11 cellular contexts compared by ENCODE assay signal in the genomic region with DNA sequence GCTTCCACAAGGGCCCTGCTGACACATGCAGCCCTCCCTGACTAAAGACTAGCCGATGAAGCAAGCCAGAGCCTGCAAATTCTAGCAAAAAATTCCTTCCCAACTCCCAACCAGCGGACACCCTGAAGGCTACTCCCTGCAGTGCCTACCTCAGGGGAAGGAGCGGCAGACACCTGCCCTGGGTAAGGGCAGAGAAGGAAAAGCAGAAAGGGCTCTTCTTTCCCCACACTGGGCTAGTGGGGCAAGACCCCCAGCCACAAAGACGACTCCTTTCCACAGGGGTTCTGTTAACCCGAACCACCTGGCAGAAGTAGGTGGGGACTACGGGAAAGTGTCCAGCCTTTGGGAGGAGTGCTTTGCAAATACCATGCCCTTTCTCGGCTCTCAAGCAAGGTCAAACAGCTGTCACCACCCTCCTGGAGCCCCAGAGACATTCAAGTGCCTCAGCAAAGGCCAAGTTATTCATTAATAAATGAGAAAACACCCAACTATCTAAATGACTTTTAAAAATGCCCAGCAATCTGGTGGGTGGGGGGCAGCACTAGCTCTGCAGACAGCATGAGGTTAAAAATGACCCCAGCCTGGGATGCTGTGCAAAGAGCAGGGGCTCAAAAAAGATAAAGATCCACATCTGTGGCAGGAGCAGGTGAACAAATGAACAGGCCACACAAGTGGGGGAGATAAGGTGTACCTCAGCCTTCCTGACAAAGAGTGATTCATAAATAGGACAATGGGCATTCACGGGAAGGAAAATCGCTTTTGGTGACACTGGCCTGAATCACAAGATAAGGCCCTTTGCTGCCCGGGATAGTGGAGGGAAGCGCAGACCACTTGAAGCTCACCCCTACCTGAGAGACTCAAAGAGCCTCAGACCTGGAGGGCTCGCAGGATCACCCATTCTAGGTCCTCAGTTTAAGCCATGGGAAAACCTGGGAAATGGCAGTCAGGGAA. TPM values are rescaled to one million over a fixed set of nuclear protein-coding genes. Genes with fewer than 3 reads are reported as not detected.
DNase-seq lines count a peak whose midpoint lies in the region; ATAC-seq, FAIRE-seq and TF ChIP-seq lines count a peak whose summit lies in the region.
"Had no signal": no experiment of that assay in that cellular context is flagged by ENCODE, and none has a peak within 500 bp of the region (broad histone marks: within the 10 kb centered on the region; RNA-seq: fewer than 3 reads in every experiment).

No MANE protein-coding gene starts in this region.

- peak overlapping the region; percentile 71 for H3K4me2 ChIP-seq in HepG2 (ENCODE audit: low read depth, low read length)

- peak; percentile 98 for FAIRE-seq in HepG2 (lab: Jason Lieb, UNC)
- FAIRE-seq: A204.1 had no signal

- H3K27me3 Mint-ChIP-seq in type B pancreatic cell: no peaks in the 10 kb centered on the region

- H3K4me3 ChIP-seq in HepG2 (replicated peaks in 1 of 3; ENCODE audit: insufficient read depth in 1 of 3, low read depth in 2 of 3, low read length in 3 of 3): peak overlapping the region in 2 of 3 experiments; percentile 1 to 27; a peak in 2 of 6 replicates

- peaks cover 9% of the 10 kb centered on the region for H3K9me3 Mint-ChIP-seq in type B pancreatic cell
- H3K9me3 Mint-ChIP-seq: neural crest cell had no signal

- no peak overlapping the region for H2AFZ ChIP-seq in HepG2 (ENCODE audit: low read length)

- peak overlapping the region; percentile 10 for H3K27ac ChIP-seq in caudate nucleus (ENCODE audit: low read depth, low read length)
- peak overlapping the region; percentile 73 for H3K27ac ChIP-seq in HepG2 (ENCODE audit: extremely low read length, insufficient read depth, low read length)

- H4K20me1 ChIP-seq in HepG2 (ENCODE audit: insufficient read depth, low read length): peaks cover 25% of the 10 kb centered on the region

- peak overlapping the region; percentile 97 for H3K27ac Mint-ChIP-seq in type B pancreatic cell

- POLR2A ChIA-PET in HepG2 (lab: Yijun Ruan, JAX): interaction anchor here (1.1 to 2.1 kb wide), 7 partner anchors 8 to 39 kb away, joined by 4 to 16 read pairs (median 6); a partner anchor contains a TSS

- WGBS in HepG2 (ENCODE audit: low lambda C conversion rate): 9% methylated on average over 9 of the region's 12 CpGs

- in situ Hi-C loops in HepG2 (cut with HindIII; ENCODE audit: extremely low pct_ligation_motif_present, low pct_unique_long_range_greater_than_20kb): no loop called here

- no peak for TF ChIP-seq RAD21 in HepG2 (CRISPR knock-in tag; IDR thresholded peaks at IDR 0.05)

- ATAC-seq in HepG2: peak; percentile 64

- H3K79me2 ChIP-seq in HepG2 (ENCODE audit: insufficient read depth, low read length): peaks cover 75% of the 10 kb centered on the region

- peaks cover 6 to 42% of the 10 kb centered on the region in 2 experiments for H3K36me3 ChIP-seq in HepG2 (replicated peaks in 1 of 2; ENCODE audit: control insufficient read depth in 1 of 2, insufficient read depth in 2 of 2, low read length in 2 of 2)

- no peaks in the 10 kb centered on the region for H3K9me3 ChIP-seq in HepG2 (ENCODE audit: low read length)

- H3K4me1 ChIP-seq in HepG2 (ENCODE audit: insufficient read depth, low read length): peaks cover 100% of the 10 kb centered on the region

- TF ChIP-seq CTCF in HepG2 (CRISPR knock-in tag; IDR thresholded peaks at IDR 0.05) (0 out of 2 replicates have a peak, but pooled peaks have one; percentile 14), type B pancreatic cell (conservative IDR thresholded peaks at IDR 0.05) (no peak)

- H3K4me1 Mint-ChIP-seq in type B pancreatic cell (ENCODE audit: unreplicated experiment): peaks cover 72% of the 10 kb centered on the region

- H3K36me3 Mint-ChIP-seq in type B pancreatic cell: peaks cover 42% of the 10 kb centered on the region

- no peaks in the 10 kb centered on the region for H3K27me3 ChIP-seq in HepG2 (ENCODE audit: control insufficient read depth in 1 of 2, insufficient read depth in 2 of 2, low read length in 2 of 2)

- CTCF ChIA-PET in HepG2 (lab: Yijun Ruan, JAX; ENCODE audit: low intra/inter-chr PET ratio, low total read pairs): no interaction called here

- H3K9ac ChIP-seq in HepG2 (ENCODE audit: insufficient read depth, low read depth, low read length): peak overlapping the region; percentile 59

- no TSS peak for BruUV-seq in HepG2 (replicated peaks; lab: Mats Ljungman, UMichigan)

- TF ChIP-seq POLR2A in HepG2 (IDR thresholded peaks at IDR 0.05; ENCODE audit: insufficient read depth in 1 of 2, low read depth in 2 of 2, low read length in 2 of 2): no peak

- TF ChIP-seq EP300 in HepG2 (IDR thresholded peaks at IDR 0.05; ENCODE audit: low read depth in 2 of 2, low read length in 2 of 2): peak in 1 of 2 experiments; percentile 69; a peak in 2 of 4 replicates
- peak; percentile 72 for TF ChIP-seq EP300 in HepG2 (CRISPR knock-in tag; IDR thresholded peaks at IDR 0.05; ENCODE audit: borderline replicate concordance)

- peak; percentile 44 for DNase-seq in NCI-H2029 (lab: John Stamatoyannopoulos, UW)
- no peak for DNase-seq in NCI-H2029 treated with DMSO at 0.1 percent for 48 hours (lab: John Stamatoyannopoulos, UW)
- DNase-seq in caudate nucleus (lab: John Stamatoyannopoulos, UW): no peak
- DNase-seq in HepG2 (ENCODE audit: low spot score): peak; percentile 94
- no peak for DNase-seq in type B pancreatic cell (ENCODE audit: extremely low spot score, unreplicated experiment)
- no peak for DNase-seq in iPS-NIHi7 (ENCODE audit: extremely low spot score)
- DNase-seq in cerebellar cortex (ENCODE audit: low spot score): no peak
- no peak for DNase-seq in NCI-H2227 (lab: John Stamatoyannopoulos, UW; ENCODE audit: unreplicated experiment)
- DNase-seq: effector CD4-positive, alpha-beta T cell had no signal

- intact Hi-C loops in HepG2 (cut with micrococcal nuclease; ENCODE audit: unreplicated experiment): loop anchor here (1.0 kb wide), 1 partner anchor 27 kb away; no protein-coding TSS in a partner anchor

- H3K4me3 Mint-ChIP-seq in type B pancreatic cell: peak overlapping the region; percentile 65
- H3K4me3 Mint-ChIP-seq: neural crest cell had no signal

TF ChIP-seq in HepG2, 621 proteins besides CTCF, POLR2A, EP300 and RAD21 (continues in another document):
- TF ChIP-seq MTF2 (CRISPR knock-in tag; IDR thresholded peaks at IDR 0.05; ENCODE audit: borderline replicate concordance) (no peak), ZBTB20 (CRISPR knock-in tag; IDR thresholded peaks at IDR 0.05; ENCODE audit: borderline replicate concordance, low read depth) (no peak)

RNA-seq across cellular contexts. Expression of a gene that starts 33.0 kb away (rescaled TPM):
- total RNA-seq in HepG2 (2016; rRNA removed; fragmentation: Illumina TruSeq; extraction: Trizol) (49.5 and 55.2 TPM in 2 replicates), type B pancreatic cell (ENCODE audit: low replicate concordance) (46.7 and 49.7 TPM in 2 replicates)
- 28.7 and 32.4 TPM in 2 replicates for total RNA-seq in HepG2 (2016; cell fraction: cytosol; rRNA removed; fragmentation: Illumina TruSeq; extraction: Trizol; ENCODE audit: low read depth)
- total RNA-seq in HepG2 (2016; cell fraction: insoluble cytoplasmic fraction; rRNA removed; fragmentation: Illumina TruSeq; extraction: Trizol): 52.2 and 56.9 TPM in 2 replicates
- total RNA-seq in HepG2 (2016; cell fraction: membrane; rRNA removed; fragmentation: Illumina TruSeq; extraction: Trizol): 27.1 and 29.7 TPM in 2 replicates
- total RNA-seq in HepG2 (2016; cell fraction: nucleus; rRNA removed; fragmentation: Illumina TruSeq; extraction: Trizol): 28.6 and 32.0 TPM in 2 replicates
- polyA plus RNA-seq in HepG2 (2011; rRNA removed): 28.9 and 30.1 TPM in 2 replicates
- 32.7 and 35.6 TPM in 2 replicates for polyA plus RNA-seq in HepG2 (2011; cell fraction: cytosol; rRNA removed)
- polyA plus RNA-seq in HepG2 (2011; cell fraction: nucleus; rRNA removed): 40.0 and 40.6 TPM in 2 replicates
- polyA plus RNA-seq in HepG2 (2012): 26.3 and 31.7 TPM in 2 replicates
- 14.7 and 15.4 TPM in 2 replicates for polyA plus RNA-seq in HepG2 (2016; cell fraction: cytosol; fragmentation: Illumina TruSeq; extraction: Trizol; ENCODE audit: low read depth)
- polyA plus RNA-seq in HepG2 (2016; cell fraction: insoluble cytoplasmic fraction; fragmentation: Illumina TruSeq; extraction: Trizol; ENCODE audit: low read depth): 73.4 and 79.9 TPM in 2 replicates
- polyA plus RNA-seq in HepG2 (2016; cell fraction: membrane; fragmentation: Illumina TruSeq; extraction: Trizol; ENCODE audit: low read depth): 18.7 and 18.8 TPM in 2 replicates
- polyA plus RNA-seq in HepG2 (2016; cell fraction: nucleus; fragmentation: Illumina TruSeq; extraction: Trizol; ENCODE audit: insufficient read depth, low read depth): 55.2 TPM in 2 replicates
- polyA minus RNA-seq in HepG2 (2011; rRNA and poly(A)+ RNA removed; ENCODE audit: low replicate concordance): 53.2 and 59.2 TPM in 2 replicates
- polyA minus RNA-seq in HepG2 (2011; cell fraction: cytosol; rRNA and poly(A)+ RNA removed): 9.3 and 12.2 TPM in 2 replicates
- 41.3 and 55.9 TPM in 2 replicates for polyA minus RNA-seq in HepG2 (2011; cell fraction: nucleus; rRNA and poly(A)+ RNA removed)

RNA-seq across cellular contexts. Expression of a gene that starts 36.0 kb away (rescaled TPM):
- 6.0 and 9.7 TPM in 2 replicates for total RNA-seq in HepG2 (2016; rRNA removed; fragmentation: Illumina TruSeq; extraction: Trizol)
- total RNA-seq in HepG2 (2016; cell fraction: cytosol; rRNA removed; fragmentation: Illumina TruSeq; extraction: Trizol; ENCODE audit: low read depth): 1.8 and 2.7 TPM in 2 replicates
- 6.0 and 8.3 TPM in 2 replicates for total RNA-seq in HepG2 (2016; cell fraction: insoluble cytoplasmic fraction; rRNA removed; fragmentation: Illumina TruSeq; extraction: Trizol)
- total RNA-seq in HepG2 (2016; cell fraction: membrane; rRNA removed; fragmentation: Illumina TruSeq; extraction: Trizol): 4.1 and 4.3 TPM in 2 replicates
- total RNA-seq in HepG2 (2016; cell fraction: nucleus; rRNA removed; fragmentation: Illumina TruSeq; extraction: Trizol): 14.8 and 19.9 TPM in 2 replicates
- 12.4 and 15.8 TPM in 2 replicates for polyA plus RNA-seq in HepG2 (2011; rRNA removed)
- 3.6 and 4.9 TPM in 2 replicates for polyA plus RNA-seq in HepG2 (2011; cell fraction: cytosol; rRNA removed)
- 222 and 246 TPM in 2 replicates for polyA plus RNA-seq in HepG2 (2011; cell fraction: nucleus; rRNA removed)
- polyA plus RNA-seq in HepG2 (2012): 7.9 and 16.7 TPM in 2 replicates
- 0.67 and 0.80 TPM in 2 replicates for polyA plus RNA-seq in HepG2 (2016; cell fraction: cytosol; fragmentation: Illumina TruSeq; extraction: Trizol; ENCODE audit: low read depth)
- polyA plus RNA-seq in HepG2 (2016; cell fraction: insoluble cytoplasmic fraction; fragmentation: Illumina TruSeq; extraction: Trizol; ENCODE audit: low read depth): 6.4 and 7.7 TPM in 2 replicates
- polyA plus RNA-seq in HepG2 (2016; cell fraction: membrane; fragmentation: Illumina TruSeq; extraction: Trizol; ENCODE audit: low read depth): 1.5 and 1.8 TPM in 2 replicates
- 69.9 and 76.5 TPM in 2 replicates for polyA plus RNA-seq in HepG2 (2016; cell fraction: nucleus; fragmentation: Illumina TruSeq; extraction: Trizol; ENCODE audit: insufficient read depth, low read depth)
- polyA minus RNA-seq in HepG2 (2011; rRNA and poly(A)+ RNA removed; ENCODE audit: low replicate concordance): 8.9 and 19.6 TPM in 2 replicates
- polyA minus RNA-seq in HepG2 (2011; cell fraction: cytosol; rRNA and poly(A)+ RNA removed): 2.9 and 3.9 TPM in 2 replicates
- 18.7 and 21.3 TPM in 2 replicates for polyA minus RNA-seq in HepG2 (2011; cell fraction: nucleus; rRNA and poly(A)+ RNA removed)
- total RNA-seq in type B pancreatic cell (ENCODE audit: low replicate concordance): 115 and 241 TPM in 2 replicates

Comparison
In these comparisons a context has a peak if more than half of its experiments do, and no peak if none do; other contexts are left out.
1. DNase-seq: peak in NCI-H2029 (single experiment) and HepG2 (single experiment); none in NCI-H2029 treated with DMSO at 0.1 percent for 48 hours (single experiment), caudate nucleus (0 of 61), type B pancreatic cell (single experiment), iPS-NIHi7 (single experiment), cerebellar cortex (single experiment) and NCI-H2227 (single experiment).